ENCODE assay signal across 9 cellular contexts in the genomic region with DNA sequence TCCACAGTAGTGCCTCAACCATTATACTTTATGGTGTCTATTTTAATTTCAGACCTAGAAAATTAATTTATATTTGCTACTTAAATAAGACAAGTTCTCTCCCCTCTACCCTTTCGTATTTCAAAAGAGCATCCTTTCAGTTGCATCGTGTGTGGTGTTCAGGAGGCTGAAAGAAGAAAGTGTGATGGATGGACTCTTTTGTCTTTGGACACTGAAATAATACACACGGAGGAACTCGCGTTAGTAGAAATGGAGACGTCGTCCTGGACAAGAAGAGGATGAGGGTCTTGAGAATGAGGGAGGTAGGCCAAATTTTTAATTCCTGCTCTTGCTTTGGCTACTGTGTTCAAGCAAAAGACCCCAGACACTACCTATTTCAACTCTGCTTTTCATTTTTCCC. TPM values are rescaled to one million over a fixed set of nuclear protein-coding genes. Genes with fewer than 3 reads are reported as not detected.
A peak's percentile ranks its signal among the peaks of the same experiment; 100 is the strongest.
DNase-seq lines count a peak whose midpoint lies in the region; ATAC-seq and TF ChIP-seq lines count a peak whose summit lies in the region.
"Had no signal": no experiment of that assay in that cellular context is flagged by ENCODE, and none has a peak within 500 bp of the region (broad histone marks: within the 10 kb centered on the region; RNA-seq: fewer than 3 reads in every experiment).

No MANE protein-coding gene starts in this region.

- no peaks in the 10 kb centered on the region for H3K36me3 ChIP-seq in BJ (ENCODE audit: control insufficient read depth, insufficient read depth, low read length)

- peaks cover 3% of the 10 kb centered on the region for H3K36me3 Mint-ChIP-seq in IgD-negative memory B cell
- no peaks in the 10 kb centered on the region for H3K36me3 Mint-ChIP-seq in chondrocyte (ENCODE audit: low read depth)
- no peaks in the 10 kb centered on the region for H3K36me3 Mint-ChIP-seq in natural killer cell treated with Interleukin-12 subunit alpha and Interleukin-12 subunit beta and Interleukin-15 and Interleukin-18, amount 100 ng/mL, for 72 hours

- CTCF ChIA-PET in BJ (lab: Yijun Ruan, JAX), result no interaction called here

- H3K4me3 ChIP-seq in BJ (ENCODE audit: low read depth, low read length), result peak overlapping the region; percentile 86

- no peak for TF ChIP-seq CTCF in BJ (IDR thresholded peaks at IDR 0.05; ENCODE audit: insufficient read depth, low read depth, low read length)
- no peak for TF ChIP-seq CTCF in chondrocyte (IDR thresholded peaks at IDR 0.05)

- DNase-seq in BJ (ENCODE audit: low read depth), result no peak
- no peak for DNase-seq in chondrocyte (ENCODE audit: low spot score)
- no peak for DNase-seq in natural killer cell treated with Interleukin-12 subunit alpha and Interleukin-12 subunit beta and Interleukin-15 and Interleukin-18, amount 100 ng/mL, for 72 hours (ENCODE audit: low spot score)
- DNase-seq in SHP77 treated with DMSO at 0.1 percent for 48 hours (lab: John Stamatoyannopoulos, UW), result no peak
- DNase-seq in stimulated activated CD4-positive, alpha-beta T cell treated with anti-CD3 and anti-CD28 coated beads, Interleukin-2, amount 100 ng/mL, for 48 hours, result no peak
- no peak for DNase-seq in stimulated activated CD4-positive, alpha-beta T cell treated with anti-CD3 and anti-CD28 coated beads, Interleukin-12 subunit alpha, Interleukin-12 subunit beta, amount 100 ng/mL, for 4 hours
- DNase-seq in posterior cingulate gyrus, result no peak
- DNase-seq: GOT3 had no signal

- H3K4me1 Mint-ChIP-seq in IgD-negative memory B cell, result peaks cover 34 to 44% (median 37%) of the 10 kb centered on the region in 3 donors
- H3K4me1 Mint-ChIP-seq in chondrocyte (ENCODE audit: low read depth), result peaks cover 31% of the 10 kb centered on the region
- H3K4me1 Mint-ChIP-seq in natural killer cell treated with Interleukin-12 subunit alpha and Interleukin-12 subunit beta and Interleukin-15 and Interleukin-18, amount 100 ng/mL, for 72 hours (ENCODE audit: low read depth in 2 of 2), result peaks cover 26 to 31% of the 10 kb centered on the region in 2 donors

- no peaks in the 10 kb centered on the region for H3K27me3 ChIP-seq in BJ (ENCODE audit: control insufficient read depth, insufficient read depth, low read length)

- H3K9me3 Mint-ChIP-seq in IgD-negative memory B cell (peaks cover 0 to 3% (median 0%) of the 10 kb centered on the region in 3 donors), chondrocyte (ENCODE audit: low read depth) (no peaks in the 10 kb centered on the region)
- H3K9me3 Mint-ChIP-seq in natural killer cell treated with Interleukin-12 subunit alpha and Interleukin-12 subunit beta and Interleukin-15 and Interleukin-18, amount 100 ng/mL, for 72 hours, result no peaks in the 10 kb centered on the region

- POLR2A ChIA-PET in BJ (lab: Charles Lee), result no interaction called here

- peak overlapping the region in 2 of 4 donors; percentile 91 to 99 for H3K4me3 Mint-ChIP-seq in IgD-negative memory B cell
- no peak overlapping the region for H3K4me3 Mint-ChIP-seq in chondrocyte (ENCODE audit: unreplicated experiment)
- H3K4me3 Mint-ChIP-seq in natural killer cell treated with Interleukin-12 subunit alpha and Interleukin-12 subunit beta and Interleukin-15 and Interleukin-18, amount 100 ng/mL, for 72 hours, result peak overlapping the region; percentile 95

- H3K27ac Mint-ChIP-seq in IgD-negative memory B cell (peak overlapping the region; percentile 89 to 95 (median 94)), chondrocyte (ENCODE audit: unreplicated experiment) (peak overlapping the region; percentile 77)
- peak overlapping the region in 1 of 2 donors; percentile 90 for H3K27ac Mint-ChIP-seq in natural killer cell treated with Interleukin-12 subunit alpha and Interleukin-12 subunit beta and Interleukin-15 and Interleukin-18, amount 100 ng/mL, for 72 hours

- intact Hi-C loops in posterior cingulate gyrus (cut with DNase I), result loop anchor here (5.0 to 10.0 kb wide), 2 partner anchors 54 to 79 kb away; a partner anchor contains a TSS

- no peak for ATAC-seq in natural killer cell treated with Interleukin-12 subunit alpha and Interleukin-12 subunit beta and Interleukin-15 and Interleukin-18, amount 100 ng/mL, for 72 hours

- H3K27me3 Mint-ChIP-seq in IgD-negative memory B cell (peaks cover 1% of the 10 kb centered on the region), chondrocyte (ENCODE audit: low read depth) (no peaks in the 10 kb centered on the region)
- peaks cover 5 to 9% of the 10 kb centered on the region in 2 donors for H3K27me3 Mint-ChIP-seq in natural killer cell treated with Interleukin-12 subunit alpha and Interleukin-12 subunit beta and Interleukin-15 and Interleukin-18, amount 100 ng/mL, for 72 hours

RNA-seq across cellular contexts. Expression of a gene that starts 0.9 kb away (rescaled TPM):
- 4.2 and 6.6 TPM in 2 replicates for polyA plus RNA-seq in BJ (2011; rRNA removed)
- 5.6 and 6.1 TPM in 2 replicates for polyA minus RNA-seq in BJ (2011; rRNA and poly(A)+ RNA removed)
- polyA plus RNA-seq in IgD-negative memory B cell, result 18.9 TPM
- total RNA-seq in chondrocyte, result 10.3 to 12.5 TPM (median 10.4 TPM) in 3 replicates
- total RNA-seq in natural killer cell treated with Interleukin-12 subunit alpha and Interleukin-12 subunit beta and Interleukin-15 and Interleukin-18, amount 100 ng/mL, for 72 hours, result 10 to 100 TPM; 23.3 to 25.0 TPM

RNA-seq across cellular contexts. Expression of a gene that starts 1.2 kb away (rescaled TPM):
- polyA plus RNA-seq in BJ (2011; rRNA removed) (0.34 and 1.4 TPM in 2 replicates), IgD-negative memory B cell (0.08 TPM)
- polyA minus RNA-seq in BJ (2011; rRNA and poly(A)+ RNA removed), result 0.62 and 0.76 TPM in 2 replicates
- total RNA-seq in chondrocyte, result 1.2 to 3.3 TPM (median 1.4 TPM) in 3 replicates
- under 1 TPM; 0.43 to 0.50 TPM for total RNA-seq in natural killer cell treated with Interleukin-12 subunit alpha and Interleukin-12 subunit beta and Interleukin-15 and Interleukin-18, amount 100 ng/mL, for 72 hours

RNA-seq across cellular contexts. Expression of a gene that starts 47.4 kb away (rescaled TPM):
- polyA plus RNA-seq in BJ (2011; rRNA removed) (0.16 and 0.18 TPM in 2 replicates), IgD-negative memory B cell (0.34 TPM)
- 0.14 and 0.57 TPM in 2 replicates for polyA minus RNA-seq in BJ (2011; rRNA and poly(A)+ RNA removed)
- total RNA-seq in chondrocyte, result 0.18 to 0.37 TPM (median 0.27 TPM) in 3 replicates
- total RNA-seq in natural killer cell treated with Interleukin-12 subunit alpha and Interleukin-12 subunit beta and Interleukin-15 and Interleukin-18, amount 100 ng/mL, for 72 hours, result 1 to 10 TPM in 1 of 2 donors, under 1 TPM in 1; 0.45 to 1.3 TPM

RNA-seq across cellular contexts. Expression of a gene that starts 55.1 kb away (rescaled TPM):
- polyA plus RNA-seq in BJ (2011; rRNA removed) (18.9 and 31.5 TPM in 2 replicates), IgD-negative memory B cell (15.4 TPM)
- polyA minus RNA-seq in BJ (2011; rRNA and poly(A)+ RNA removed), result 14.1 and 17.4 TPM in 2 replicates
- 9.8 to 14.1 TPM (median 12.5 TPM) in 3 replicates for total RNA-seq in chondrocyte
- total RNA-seq in natural killer cell treated with Interleukin-12 subunit alpha and Interleukin-12 subunit beta and Interleukin-15 and Interleukin-18, amount 100 ng/mL, for 72 hours, result 10 to 100 TPM in 1 of 2 donors, 1 to 10 TPM in 1; 6.5 to 11.6 TPM

RNA-seq across cellular contexts. Expression of a gene that starts 55.3 kb away (rescaled TPM):
- 17.4 and 23.3 TPM in 2 replicates for polyA plus RNA-seq in BJ (2011; rRNA removed)
- 20.9 and 30.8 TPM in 2 replicates for polyA minus RNA-seq in BJ (2011; rRNA and poly(A)+ RNA removed)
- polyA plus RNA-seq in IgD-negative memory B cell, result 2.3 TPM
- total RNA-seq in chondrocyte, result 30.1 to 45.1 TPM (median 34.7 TPM) in 3 replicates
- total RNA-seq in natural killer cell treated with Interleukin-12 subunit alpha and Interleukin-12 subunit beta and Interleukin-15 and Interleukin-18, amount 100 ng/mL, for 72 hours, result 10 to 100 TPM; 16.1 to 33.1 TPM
